Comparison of ENCODE assay signal across 30 cellular contexts in genomic region chr11:32109596-32109995, GRCh38.
"Had no signal": no experiment of that assay in that cellular context is flagged by ENCODE, and none has a peak within 500 bp of the region (broad histone marks: within the 10 kb centered on the region; RNA-seq: fewer than 3 reads in every experiment).

No MANE protein-coding gene starts in this region.

- H3K79me2 ChIP-seq: parathyroid adenoma had no signal

- H3K27ac Mint-ChIP-seq: activated CD4-positive, alpha-beta T cell treated with anti-CD3 and anti-CD28 coated beads for 36 hours; activated CD8-positive, alpha-beta memory T cell treated with anti-CD3 and anti-CD28 coated beads, Interleukin-2, amount 10 ng/mL, durations not matched to agents 7 days and 5 days; activated CD8-positive, alpha-beta T cell treated with anti-CD3 and anti-CD28 coated beads, Interleukin-2, amount 10 ng/mL, durations not matched to agents 7 days and 5 days; activated naive CD8-positive, alpha-beta T cell treated with anti-CD3 and anti-CD28 coated beads for 36 hours; activated T-cell treated with anti-CD3 and anti-CD28 coated beads, Interleukin-2, amount 50 U/mL, for 72 hours; immature natural killer cell; memory B cell; naive thymus-derived CD4-positive, alpha-beta T cell; T-cell had no signal

- H3K36me3 Mint-ChIP-seq: memory B cell had no signal

- H3K36me3 ChIP-seq: adrenal gland, right atrium auricular region had no signal

- H3K4me1 ChIP-seq: adrenal gland, heart left ventricle, parathyroid adenoma, psoas muscle, right atrium auricular region, spleen, tibial nerve had no signal

- H3K9me3 ChIP-seq: adrenal gland, heart left ventricle, psoas muscle, right atrium auricular region, spleen, tibial nerve had no signal

- ATAC-seq: activated CD4-positive, alpha-beta T cell treated with anti-CD3 and anti-CD28 coated beads for 36 hours; activated CD8-positive, alpha-beta memory T cell treated with anti-CD3 and anti-CD28 coated beads, Interleukin-2, amount 10 ng/mL, durations not matched to agents 7 days and 5 days; activated CD8-positive, alpha-beta T cell treated with anti-CD3 and anti-CD28 coated beads, Interleukin-2, amount 10 ng/mL, durations not matched to agents 7 days and 5 days; activated T-cell treated with anti-CD3 and anti-CD28 coated beads, Interleukin-2, amount 50 U/mL, for 72 hours; heart left ventricle; left colon; naive thymus-derived CD4-positive, alpha-beta T cell; psoas muscle; T-cell had no signal

- H3K9me3 Mint-ChIP-seq: activated naive CD8-positive, alpha-beta T cell treated with anti-CD3 and anti-CD28 coated beads for 36 hours; activated T-cell treated with anti-CD3 and anti-CD28 coated beads, Interleukin-2, amount 50 U/mL, for 72 hours; immature natural killer cell; memory B cell; T-cell had no signal

- DNase-seq: activated CD4-positive, alpha-beta T cell treated with anti-CD3 and anti-CD28 coated beads for 36 hours; activated CD4-positive, CD25-positive, alpha-beta regulatory T cell; activated CD8-positive, alpha-beta memory T cell treated with anti-CD3 and anti-CD28 coated beads, Interleukin-2, amount 10 ng/mL, durations not matched to agents 7 days and 5 days; activated CD8-positive, alpha-beta T cell treated with anti-CD3 and anti-CD28 coated beads, Interleukin-2, amount 10 ng/mL, durations not matched to agents 7 days and 5 days; activated naive CD4-positive, alpha-beta T cell treated with Interleukin-2 at 50 U/mL for 16 hours; activated naive CD8-positive, alpha-beta T cell treated with anti-CD3 and anti-CD28 coated beads for 36 hours; activated T-cell treated with anti-CD3 and anti-CD28 coated beads for 4 hours; activated T-cell treated with anti-CD3 and anti-CD28 coated beads, Interleukin-2, amount 50 U/mL, for 72 hours; adrenal gland; aorta; caudate nucleus; foreskin fibroblast; heart left ventricle; hypothalamus; immature natural killer cell; kidney; left colon; midbrain; naive thymus-derived CD4-positive, alpha-beta T cell; nucleus accumbens; psoas muscle; spleen; stimulated activated CD4-positive, alpha-beta T cell treated with anti-CD3 and anti-CD28 coated beads, Interleukin-2, amount 100 ng/mL, for 48 hours; stimulated activated naive CD4-positive, alpha-beta T cell treated with Interleukin-2 at 50 U/mL for 16 hours; T-cell had no signal

- H3K9ac ChIP-seq: parathyroid adenoma had no signal

- H2AFZ ChIP-seq: parathyroid adenoma had no signal

- H3K27me3 ChIP-seq: adrenal gland, brain microvascular endothelial cell, right atrium auricular region, spleen, tibial nerve had no signal

- H3K4me3 ChIP-seq: adrenal gland, heart left ventricle, psoas muscle, right atrium auricular region, spleen, tibial nerve had no signal

- H3K4me3 Mint-ChIP-seq: activated CD4-positive, alpha-beta T cell treated with anti-CD3 and anti-CD28 coated beads for 36 hours; activated CD8-positive, alpha-beta memory T cell treated with anti-CD3 and anti-CD28 coated beads, Interleukin-2, amount 10 ng/mL, durations not matched to agents 7 days and 5 days; activated CD8-positive, alpha-beta T cell treated with anti-CD3 and anti-CD28 coated beads, Interleukin-2, amount 10 ng/mL, durations not matched to agents 7 days and 5 days; activated naive CD8-positive, alpha-beta T cell treated with anti-CD3 and anti-CD28 coated beads for 36 hours; activated T-cell treated with anti-CD3 and anti-CD28 coated beads, Interleukin-2, amount 50 U/mL, for 72 hours; immature natural killer cell; memory B cell; naive thymus-derived CD4-positive, alpha-beta T cell; T-cell had no signal

- H3K27ac ChIP-seq: adrenal gland, brain microvascular endothelial cell, heart left ventricle, parathyroid adenoma, psoas muscle, right atrium auricular region, spleen, tibial nerve had no signal

- H3K4me1 Mint-ChIP-seq: activated naive CD8-positive, alpha-beta T cell treated with anti-CD3 and anti-CD28 coated beads for 36 hours; immature natural killer cell; naive thymus-derived CD4-positive, alpha-beta T cell; T-cell had no signal
